Comparison of ENCODE assay signal across 24 cellular contexts in genomic region chr11:85749884-85750283, GRCh38.
DNase-seq lines count a peak whose midpoint lies in the region; ATAC-seq and TF ChIP-seq lines count a peak whose summit lies in the region.
"Had no signal": no experiment of that assay in that cellular context is flagged by ENCODE, and none has a peak within 500 bp of the region (broad histone marks: within the 10 kb centered on the region; RNA-seq: fewer than 3 reads in every experiment).

No MANE protein-coding gene starts in this region.

- H3K27ac Mint-ChIP-seq in activated CD4-positive, alpha-beta T cell treated with anti-CD3 and anti-CD28 coated beads for 36 hours, result peak overlapping the region; percentile 64
- peak overlapping the region; percentile 96 for H3K27ac Mint-ChIP-seq in activated CD8-positive, alpha-beta T cell treated with anti-CD3 and anti-CD28 coated beads, Interleukin-2, amount 10 ng/mL, durations not matched to agents 7 days and 5 days
- H3K27ac Mint-ChIP-seq: memory B cell had no signal

- H3K9me3 Mint-ChIP-seq in activated CD4-positive, alpha-beta T cell treated with anti-CD3 and anti-CD28 coated beads for 36 hours (ENCODE audit: low read depth), result peaks cover 2% of the 10 kb centered on the region
- H3K9me3 Mint-ChIP-seq in activated CD8-positive, alpha-beta T cell treated with anti-CD3 and anti-CD28 coated beads, Interleukin-2, amount 10 ng/mL, durations not matched to agents 7 days and 5 days (ENCODE audit: insufficient read depth), result no peaks in the 10 kb centered on the region
- H3K9me3 Mint-ChIP-seq: memory B cell had no signal

- no peak overlapping the region for H3K4me3 Mint-ChIP-seq in activated CD4-positive, alpha-beta T cell treated with anti-CD3 and anti-CD28 coated beads for 36 hours
- peak overlapping the region; percentile 4 for H3K4me3 Mint-ChIP-seq in activated CD8-positive, alpha-beta T cell treated with anti-CD3 and anti-CD28 coated beads, Interleukin-2, amount 10 ng/mL, durations not matched to agents 7 days and 5 days
- H3K4me3 Mint-ChIP-seq: memory B cell had no signal

- peaks cover 12 to 17% of the 10 kb centered on the region in 2 donors for H3K4me1 ChIP-seq in left lung
- H3K4me1 ChIP-seq: BE2C had no signal

- no peaks in the 10 kb centered on the region for H3K9me3 ChIP-seq in left lung
- H3K9me3 ChIP-seq: BE2C, upper lobe of left lung had no signal

- TF ChIP-seq CTCF in left lung (IDR thresholded peaks at IDR 0.05) (no peak), GM10248 (IDR thresholded peaks at IDR 0.05; ENCODE audit: control extremely low read depth, extremely low read depth, low read depth, missing control alignments) (no peak)

- CTCF ChIA-PET in activated CD4-positive, alpha-beta T cell treated with anti-CD3 and anti-CD28 coated beads for 36 hours (lab: Charles Lee), result interaction anchor here (0.6 kb wide), 1 partner anchor 298 kb away, joined by 3 read pairs; no protein-coding TSS in a partner anchor
- CTCF ChIA-PET in activated CD8-positive, alpha-beta T cell treated with anti-CD3 and anti-CD28 coated beads, Interleukin-2, amount 10 ng/mL, durations not matched to agents 7 days and 5 days (lab: Charles Lee), result interaction anchor here (1.3 to 1.4 kb wide), 4 partner anchors 24 to 69 kb away, joined by 3 to 5 read pairs (median 4); no protein-coding TSS in a partner anchor
- CTCF ChIA-PET in GM10248 (lab: Yijun Ruan, JAX), result interaction anchor here (1.1 kb wide), 1 partner anchor 46 kb away, joined by 3 read pairs; no protein-coding TSS in a partner anchor

- no peaks in the 10 kb centered on the region for H3K36me3 ChIP-seq in left lung
- H3K36me3 ChIP-seq: BE2C, upper lobe of left lung had no signal

- H3K27me3 Mint-ChIP-seq in activated CD4-positive, alpha-beta T cell treated with anti-CD3 and anti-CD28 coated beads for 36 hours, result no peaks in the 10 kb centered on the region
- H3K27me3 Mint-ChIP-seq in activated CD8-positive, alpha-beta T cell treated with anti-CD3 and anti-CD28 coated beads, Interleukin-2, amount 10 ng/mL, durations not matched to agents 7 days and 5 days (ENCODE audit: low read depth), result no peaks in the 10 kb centered on the region

- DNase-seq in activated CD4-positive, alpha-beta T cell treated with anti-CD3 and anti-CD28 coated beads for 36 hours, result no peak
- DNase-seq in activated CD4-positive, alpha-beta T cell treated with anti-CD3 and anti-CD28 coated beads for 48 hours, result no peak
- no peak for DNase-seq in activated CD8-positive, alpha-beta T cell treated with anti-CD3 and anti-CD28 coated beads, Interleukin-2, amount 10 ng/mL, durations not matched to agents 7 days and 5 days
- no peak for DNase-seq in left lung
- DNase-seq in GM10248 (ENCODE audit: extremely low spot score), result no peak
- no peak for DNase-seq in NCI-H748 treated with DMSO at 0.1 percent for 48 hours (lab: John Stamatoyannopoulos, UW)
- DNase-seq: amniotic stem cell; BE2C; EL; NCI-H1105; NCI-H2029; NCI-H226; OCI-M1; retina; stimulated activated CD4-positive, alpha-beta T cell treated with anti-CD3 and anti-CD28 coated beads, Interleukin-4, amount 100 ng/mL, for 1 hour; stimulated activated naive CD4-positive, alpha-beta T cell treated with Interleukin-2 at 50 U/mL for 16 hours; SW 1271; upper lobe of left lung had no signal

- H3K27ac ChIP-seq in left lung, result no peak overlapping the region
- H3K27ac ChIP-seq: 22Rv1 had no signal

- H3K4me1 Mint-ChIP-seq in activated CD4-positive, alpha-beta T cell treated with anti-CD3 and anti-CD28 coated beads for 36 hours, result peaks cover 78% of the 10 kb centered on the region
- H3K4me1 Mint-ChIP-seq in activated CD8-positive, alpha-beta T cell treated with anti-CD3 and anti-CD28 coated beads, Interleukin-2, amount 10 ng/mL, durations not matched to agents 7 days and 5 days (ENCODE audit: low read depth), result peaks cover 95% of the 10 kb centered on the region

- intact Hi-C loops in activated CD4-positive, alpha-beta T cell treated with anti-CD3 and anti-CD28 coated beads for 36 hours (cut with DNase I, micrococcal nuclease), result loop anchor here (5.0 to 10.0 kb wide), 4 partner anchors 48 to 1057 kb away; no protein-coding TSS in a partner anchor
- intact Hi-C loops in left lung (cut with DNase I), result no loop called here

- POLR2A ChIA-PET in activated CD4-positive, alpha-beta T cell treated with anti-CD3 and anti-CD28 coated beads for 36 hours (lab: Charles Lee), result no interaction called here
- POLR2A ChIA-PET in activated CD8-positive, alpha-beta T cell treated with anti-CD3 and anti-CD28 coated beads, Interleukin-2, amount 10 ng/mL, durations not matched to agents 7 days and 5 days (lab: Charles Lee), result interaction anchor here (2.0 kb wide), 1 partner anchor 86 kb away, joined by 7 read pairs; the partner anchor contains the start of gene CREBZF
- POLR2A ChIA-PET in GM10248 (lab: Yijun Ruan, JAX), result no interaction called here

- H3K4me3 ChIP-seq in left lung, result no peak overlapping the region
- H3K4me3 ChIP-seq: smooth muscle cell, upper lobe of left lung had no signal

- no peaks in the 10 kb centered on the region for H3K27me3 ChIP-seq in left lung
- H3K27me3 ChIP-seq: upper lobe of left lung had no signal

- H3K36me3 Mint-ChIP-seq in activated CD4-positive, alpha-beta T cell treated with anti-CD3 and anti-CD28 coated beads for 36 hours (ENCODE audit: low read depth), result peaks cover 7% of the 10 kb centered on the region
- H3K36me3 Mint-ChIP-seq in activated CD8-positive, alpha-beta T cell treated with anti-CD3 and anti-CD28 coated beads, Interleukin-2, amount 10 ng/mL, durations not matched to agents 7 days and 5 days (ENCODE audit: low read depth), result peaks cover 66% of the 10 kb centered on the region
- H3K36me3 Mint-ChIP-seq: memory B cell had no signal

- ATAC-seq in activated CD4-positive, alpha-beta T cell treated with anti-CD3 and anti-CD28 coated beads for 36 hours, result no peak
- peak; percentile 52 for ATAC-seq in GM19395 (IDR thresholded peaks at IDR 0.05; ENCODE audit: unreplicated experiment)
- ATAC-seq in activated CD8-positive, alpha-beta T cell treated with anti-CD3 and anti-CD28 coated beads, Interleukin-2, amount 10 ng/mL, durations not matched to agents 7 days and 5 days, result no peak
- ATAC-seq in left lung, result peak; percentile 6
- no peak for ATAC-seq in HG03432 (IDR thresholded peaks at IDR 0.05; ENCODE audit: unreplicated experiment)
- ATAC-seq: Right ventricle myocardium inferior had no signal

Comparison
In these comparisons a context has a peak if more than half of its experiments do, and no peak if none do; other contexts are left out.
1. ATAC-seq: peak in GM19395 (single experiment) and left lung (single experiment); none in activated CD4-positive, alpha-beta T cell treated with anti-CD3 and anti-CD28 coated beads for 36 hours (single experiment), activated CD8-positive, alpha-beta T cell treated with anti-CD3 and anti-CD28 coated beads, Interleukin-2, amount 10 ng/mL, durations not matched to agents 7 days and 5 days (single experiment) and HG03432 (single experiment).
2. intact Hi-C loops: an anchor here in activated CD4-positive, alpha-beta T cell treated with anti-CD3 and anti-CD28 coated beads for 36 hours (5.0 to 10.0 kb wide); none called in left lung.